In the genomic region with DNA sequence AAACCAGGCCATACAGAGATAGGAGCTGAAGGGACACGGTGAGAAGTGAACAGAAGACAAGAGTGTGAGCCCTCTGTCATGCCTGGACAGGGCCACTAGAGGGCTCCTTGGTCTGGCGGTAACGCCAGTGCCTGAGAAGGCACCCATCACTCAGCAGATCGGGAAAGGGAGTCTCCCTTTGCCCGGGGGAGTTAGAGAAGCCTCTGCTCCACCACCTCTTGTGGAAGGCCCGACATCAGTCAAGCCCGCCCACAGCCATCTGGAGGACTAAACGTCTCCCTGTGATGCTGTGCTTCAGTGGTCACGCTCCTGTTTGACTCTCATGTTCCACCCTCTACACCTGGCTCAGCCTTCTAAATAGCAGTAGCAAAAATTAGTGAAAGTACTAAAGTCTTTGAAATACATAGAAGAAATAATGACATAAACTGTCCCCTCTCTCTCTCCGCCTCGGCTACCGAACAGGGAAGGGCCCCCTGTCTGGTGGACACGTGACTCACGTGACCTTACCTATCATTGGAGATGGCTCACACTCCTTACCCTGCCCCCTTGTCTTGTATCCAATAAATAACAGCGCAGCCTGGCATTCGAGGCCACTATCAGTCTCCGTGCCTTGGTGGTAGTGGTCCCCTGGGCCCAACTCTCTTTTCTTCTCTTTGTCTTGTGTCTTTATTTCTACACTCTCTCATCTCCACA, we compare ENCODE assay signal across 8 cellular contexts.
DNase-seq lines count a peak whose midpoint lies in the region; ATAC-seq and TF ChIP-seq lines count a peak whose summit lies in the region.

No MANE protein-coding gene starts in this region.

- intact Hi-C loops in mucosa of descending colon (cut with DNase I, micrococcal nuclease): no loop called here

- H3K9me3 ChIP-seq in mucosa of descending colon: peaks cover 3% of the 10 kb centered on the region

- H3K4me1 ChIP-seq in mucosa of descending colon (ENCODE audit: low read depth): no peaks in the 10 kb centered on the region

- peak; percentile 58 for ATAC-seq in mucosa of descending colon

- TF ChIP-seq CTCF in GM12875 (IDR thresholded peaks at IDR 0.05; ENCODE audit: borderline replicate concordance, insufficient read depth, low read depth, low read length): peak; percentile 71
- peak; percentile 69 for TF ChIP-seq CTCF in mucosa of descending colon (IDR thresholded peaks at IDR 0.05)

- no peaks in the 10 kb centered on the region for H3K36me3 ChIP-seq in mucosa of descending colon (ENCODE audit: low read depth)

- no peak overlapping the region for H3K4me3 ChIP-seq in GM12875 (ENCODE audit: low read depth, low read length)
- H3K4me3 ChIP-seq in mucosa of descending colon: no peak overlapping the region

- DNase-seq in NCI-H2227 treated with DMSO at 0.1 percent for 48 hours (lab: John Stamatoyannopoulos, UW) (peak; percentile 14), dermis blood vessel endothelial cell (peak; percentile 66), mucosa of descending colon (peak in 2 of 3 donors; percentile 70), GF-D8 (lab: John Stamatoyannopoulos, UW) (no peak), ureter (ENCODE audit: low spot score) (no peak)
- DNase-seq in activated CD4-positive, alpha-beta T cell treated with anti-CD3 and anti-CD28 coated beads for 4 hours: peak; percentile 52 to 68
- peak; percentile 30 for DNase-seq in stimulated activated CD8-positive, alpha-beta memory T cell treated with anti-CD3 and anti-CD28 coated beads, Interleukin-7, amount 100 ng/mL, for 24 hours (ENCODE audit: low read depth)

Comparison
In these comparisons a context has a peak if more than half of its experiments do, and no peak if none do; other contexts are left out.
1. DNase-seq: peak in NCI-H2227 treated with DMSO at 0.1 percent for 48 hours (single experiment), activated CD4-positive, alpha-beta T cell treated with anti-CD3 and anti-CD28 coated beads for 4 hours (2 of 2), dermis blood vessel endothelial cell (single experiment), mucosa of descending colon (2 of 3) and stimulated activated CD8-positive, alpha-beta memory T cell treated with anti-CD3 and anti-CD28 coated beads, Interleukin-7, amount 100 ng/mL, for 24 hours (single experiment); none in GF-D8 (single experiment) and ureter (single experiment).